Comparison of ENCODE assay signal across 13 cellular contexts in genomic region chr3:71369733-71370391, GRCh38.
DNase-seq lines count a peak whose midpoint lies in the region; ATAC-seq and TF ChIP-seq lines count a peak whose summit lies in the region.
"Had no signal": no experiment of that assay in that cellular context is flagged by ENCODE, and none has a peak within 500 bp of the region (broad histone marks: within the 10 kb centered on the region; RNA-seq: fewer than 3 reads in every experiment).

No MANE protein-coding gene starts in this region.

- peaks cover 90% of the 10 kb centered on the region for H3K4me1 Mint-ChIP-seq in activated naive CD4-positive, alpha-beta T cell treated with anti-CD3 and anti-CD28 coated beads, Interleukin-2, amount 50 U/mL, for 24 hours
- H3K4me1 Mint-ChIP-seq in activated naive CD4-positive, alpha-beta T cell treated with anti-CD3 and anti-CD28 coated beads, Interleukin-2, amount 10 ng/mL, durations not matched to agents 7 days and 5 days = peaks cover 38% of the 10 kb centered on the region
- H3K4me1 Mint-ChIP-seq in effector memory CD8-positive, alpha-beta T cell (ENCODE audit: low read depth in 2 of 2) = peaks cover 15 to 28% of the 10 kb centered on the region in 2 donors

- no peaks in the 10 kb centered on the region for H3K36me3 ChIP-seq in right lobe of liver
- H3K36me3 ChIP-seq in thyroid gland = no peaks in the 10 kb centered on the region
- H3K36me3 ChIP-seq: upper lobe of left lung had no signal

- H3K9me3 Mint-ChIP-seq in activated naive CD4-positive, alpha-beta T cell treated with anti-CD3 and anti-CD28 coated beads, Interleukin-2, amount 50 U/mL, for 24 hours = no peaks in the 10 kb centered on the region
- no peaks in the 10 kb centered on the region for H3K9me3 Mint-ChIP-seq in activated naive CD4-positive, alpha-beta T cell treated with anti-CD3 and anti-CD28 coated beads, Interleukin-2, amount 10 ng/mL, durations not matched to agents 7 days and 5 days
- H3K9me3 Mint-ChIP-seq in effector memory CD8-positive, alpha-beta T cell = no peaks in the 10 kb centered on the region

- TF ChIP-seq POLR2A in right lobe of liver (IDR thresholded peaks at IDR 0.05) = no peak
- no peak for TF ChIP-seq POLR2A in thyroid gland (IDR thresholded peaks at IDR 0.05)
- TF ChIP-seq POLR2A in lower leg skin (IDR thresholded peaks at IDR 0.05) = no peak

- no peak for TF ChIP-seq CTCF in right lobe of liver (IDR thresholded peaks at IDR 0.05)
- TF ChIP-seq CTCF in thyroid gland (IDR thresholded peaks at IDR 0.05) = no peak
- no peak for TF ChIP-seq CTCF in lower leg skin (IDR thresholded peaks at IDR 0.05)

- no peak for DNase-seq in activated naive CD4-positive, alpha-beta T cell treated with anti-CD3 and anti-CD28 coated beads, Interleukin-2, amount 10 ng/mL, durations not matched to agents 7 days and 5 days
- no peak for DNase-seq in effector memory CD8-positive, alpha-beta T cell
- DNase-seq in right lobe of liver (no peak), thyroid gland (no peak), lower leg skin (ENCODE audit: low spot score in 2 of 2) (no peak), mucosa of gallbladder (ENCODE audit: low spot score) (no peak), SHP77 treated with DMSO at 0.1 percent for 48 hours (lab: John Stamatoyannopoulos, UW) (no peak)
- DNase-seq: activated CD8-positive, alpha-beta memory T cell treated with anti-CD3 and anti-CD28 coated beads, Interleukin-2, amount 50 U/mL, for 48 hours; GOT3; NCI-H2107; upper lobe of left lung had no signal

- H3K27ac Mint-ChIP-seq in activated naive CD4-positive, alpha-beta T cell treated with anti-CD3 and anti-CD28 coated beads, Interleukin-2, amount 50 U/mL, for 24 hours = peak overlapping the region; percentile 19
- H3K27ac Mint-ChIP-seq in activated naive CD4-positive, alpha-beta T cell treated with anti-CD3 and anti-CD28 coated beads, Interleukin-2, amount 10 ng/mL, durations not matched to agents 7 days and 5 days = no peak overlapping the region
- peak overlapping the region; percentile 10 to 35 for H3K27ac Mint-ChIP-seq in effector memory CD8-positive, alpha-beta T cell

- H3K4me1 ChIP-seq in right lobe of liver = peaks cover 0 to 35% (median 14%) of the 10 kb centered on the region in 4 donors
- H3K4me1 ChIP-seq in thyroid gland = peaks cover 11 to 16% of the 10 kb centered on the region in 2 donors

- CTCF ChIA-PET in activated naive CD4-positive, alpha-beta T cell treated with anti-CD3 and anti-CD28 coated beads, Interleukin-2, amount 10 ng/mL, durations not matched to agents 7 days and 5 days (lab: Charles Lee) = no interaction called here

- WGBS in right lobe of liver (ENCODE audit: insufficient coverage, low coverage, low lambda C conversion rate, missing lambda C conversion rate) = 57% methylated on average over 5 of the region's 5 CpGs
- WGBS in thyroid gland, 2 donors = 80 to 88% methylated on average over 5 of the region's 5 CpGs
- WGBS in lower leg skin, 2 donors = 55 to 70% methylated on average over 5 of the region's 5 CpGs

- H3K9me3 ChIP-seq in right lobe of liver = no peaks in the 10 kb centered on the region
- H3K9me3 ChIP-seq in thyroid gland = no peaks in the 10 kb centered on the region
- H3K9me3 ChIP-seq: upper lobe of left lung had no signal

- no peaks in the 10 kb centered on the region for H3K27me3 Mint-ChIP-seq in activated naive CD4-positive, alpha-beta T cell treated with anti-CD3 and anti-CD28 coated beads, Interleukin-2, amount 50 U/mL, for 24 hours
- H3K27me3 Mint-ChIP-seq in activated naive CD4-positive, alpha-beta T cell treated with anti-CD3 and anti-CD28 coated beads, Interleukin-2, amount 10 ng/mL, durations not matched to agents 7 days and 5 days = peaks cover 21% of the 10 kb centered on the region
- no peaks in the 10 kb centered on the region for H3K27me3 Mint-ChIP-seq in effector memory CD8-positive, alpha-beta T cell

- H3K27ac ChIP-seq in right lobe of liver = peak overlapping the region in 1 of 3 donors; percentile 15
- peak overlapping the region in 2 of 3 donors; percentile 33 to 67 for H3K27ac ChIP-seq in thyroid gland
- H3K27ac ChIP-seq: HL-60, upper lobe of left lung had no signal

- ATAC-seq in effector memory CD8-positive, alpha-beta T cell (replicated peaks) = no peak
- ATAC-seq in right lobe of liver = peak; percentile 42 to 70 (median 43)

- H3K4me3 Mint-ChIP-seq in activated naive CD4-positive, alpha-beta T cell treated with anti-CD3 and anti-CD28 coated beads, Interleukin-2, amount 50 U/mL, for 24 hours = no peak overlapping the region
- H3K4me3 Mint-ChIP-seq in activated naive CD4-positive, alpha-beta T cell treated with anti-CD3 and anti-CD28 coated beads, Interleukin-2, amount 10 ng/mL, durations not matched to agents 7 days and 5 days = no peak overlapping the region
- no peak overlapping the region for H3K4me3 Mint-ChIP-seq in effector memory CD8-positive, alpha-beta T cell

- intact Hi-C loops in right lobe of liver (cut with DNase I) (no loop called here), thyroid gland (cut with DNase I) (no loop called here), lower leg skin (cut with DNase I; ENCODE audit: low total_unique reads) (no loop called here)

- H3K27me3 ChIP-seq in right lobe of liver (no peaks in the 10 kb centered on the region), thyroid gland (no peaks in the 10 kb centered on the region)
- H3K27me3 ChIP-seq: upper lobe of left lung had no signal

- H3K36me3 Mint-ChIP-seq in activated naive CD4-positive, alpha-beta T cell treated with anti-CD3 and anti-CD28 coated beads, Interleukin-2, amount 50 U/mL, for 24 hours = peaks cover 7% of the 10 kb centered on the region
- peaks cover 16% of the 10 kb centered on the region for H3K36me3 Mint-ChIP-seq in activated naive CD4-positive, alpha-beta T cell treated with anti-CD3 and anti-CD28 coated beads, Interleukin-2, amount 10 ng/mL, durations not matched to agents 7 days and 5 days
- peaks cover 3% of the 10 kb centered on the region for H3K36me3 Mint-ChIP-seq in effector memory CD8-positive, alpha-beta T cell (ENCODE audit: insufficient read depth)

- H3K4me3 ChIP-seq in right lobe of liver (no peak overlapping the region), thyroid gland (replicated peaks in 1 of 3) (no peak overlapping the region), lower leg skin (ENCODE audit: low read depth, poor library complexity, severe bottlenecking) (no peak overlapping the region)
- H3K4me3 ChIP-seq: upper lobe of left lung had no signal
